ENCODE assay signal across 29 cellular contexts in the genomic region with DNA sequence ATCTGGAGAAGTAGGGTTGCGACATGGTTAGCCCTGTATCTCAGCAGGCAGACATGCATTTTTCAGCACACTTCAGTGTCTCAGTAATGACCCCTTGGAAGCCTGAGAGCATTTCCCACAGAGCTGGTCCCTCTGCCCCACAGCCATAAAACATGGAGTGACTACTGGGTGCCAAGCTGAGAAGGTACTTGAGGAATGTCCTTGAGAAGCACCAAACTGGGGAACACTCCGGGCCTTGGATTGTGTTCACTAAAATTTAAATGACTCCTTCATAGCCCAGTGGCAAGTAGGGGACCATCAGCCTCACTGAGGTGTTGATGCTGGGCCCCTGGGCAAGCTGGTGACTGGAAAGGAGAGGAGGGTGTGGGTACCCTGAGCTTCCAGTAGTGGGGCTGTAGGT. TPM values are rescaled to one million over a fixed set of nuclear protein-coding genes. Genes with fewer than 3 reads are reported as not detected.
"Had no signal": no experiment of that assay in that cellular context is flagged by ENCODE, and none has a peak within 500 bp of the region (broad histone marks: within the 10 kb centered on the region; RNA-seq: fewer than 3 reads in every experiment).

No MANE protein-coding gene starts in this region.

- H3K27ac ChIP-seq: lower lobe of right lung, neural progenitor cell, ovary, right atrium auricular region, right lobe of liver, tibial nerve, upper lobe of left lung had no signal

- DNase-seq: hypothalamus; kidney glomerular epithelial cell; left cardiac atrium; left ventricle myocardium superior; lower lobe of right lung; mammary epithelial cell; mesendoderm; naive B cell; natural killer cell; nephron progenitor cell; ovary; right lobe of liver; stimulated activated CD4-positive, alpha-beta T cell treated with anti-CD3 and anti-CD28 coated beads, Interleukin-1b, Interleukin-23, amount 100 ng/mL, for 48 hours; stimulated activated CD4-positive, alpha-beta T cell treated with anti-CD3 and anti-CD28 coated beads, Interleukin-2, amount 100 ng/mL, for 48 hours; stimulated activated CD4-positive, alpha-beta T cell treated with anti-CD3 and anti-CD28 coated beads, Interleukin-4, amount 100 ng/mL, for 4 hours; stimulated activated CD8-positive, alpha-beta memory T cell treated with anti-CD3 and anti-CD28 coated beads, Interleukin-4, amount 100 ng/mL, for 48 hours; stimulated activated naive CD4-positive, alpha-beta T cell treated with Interleukin-2 at 50 U/mL for 16 hours; stimulated activated naive CD8-positive, alpha-beta T cell treated with anti-CD3 and anti-CD28 coated beads, Interleukin-15, amount 100 ng/mL, for 72 hours; substantia nigra; upper lobe of left lung had no signal

- H3K4me3 ChIP-seq: lower lobe of right lung, neural progenitor cell, ovary, right atrium auricular region, right lobe of liver, smooth muscle cell, tibial nerve, upper lobe of left lung had no signal

- H3K27me3 ChIP-seq: neural progenitor cell, ovary, right atrium auricular region, right lobe of liver, tibial nerve, upper lobe of left lung had no signal

- H3K4me1 ChIP-seq: lower lobe of right lung, neural progenitor cell, right atrium auricular region, tibial nerve had no signal

- H3K36me3 Mint-ChIP-seq: mesothelial cell of epicardium; naive B cell; natural killer cell; stimulated activated memory B cell treated with anti-CD40 and anti-IgM and Interleukin-4, amounts not matched to agents 10 μg/mL and 1 μg/mL and 100 μg/mL, for 72 hours had no signal

- H3K27ac Mint-ChIP-seq: mesothelial cell of epicardium; naive B cell; natural killer cell; nephron progenitor cell; neural progenitor cell; progenitor cell of endocrine pancreas; stimulated activated memory B cell treated with anti-CD40 and anti-IgM and Interleukin-4, amounts not matched to agents 10 μg/mL and 1 μg/mL and 100 μg/mL, for 72 hours; stimulated activated naive CD8-positive, alpha-beta T cell treated with anti-CD3 and anti-CD28 coated beads, Interleukin-15, amount 100 ng/mL, for 72 hours had no signal

- H3K36me3 ChIP-seq: lower lobe of right lung, neural progenitor cell, ovary, right atrium auricular region, right lobe of liver, tibial nerve, upper lobe of left lung had no signal

- H3K9me3 ChIP-seq: lower lobe of right lung, ovary, right lobe of liver, upper lobe of left lung had no signal

- H3K4me1 Mint-ChIP-seq: mesothelial cell of epicardium; natural killer cell; stimulated activated naive CD8-positive, alpha-beta T cell treated with anti-CD3 and anti-CD28 coated beads, Interleukin-15, amount 100 ng/mL, for 72 hours had no signal

- H3K9me3 Mint-ChIP-seq: natural killer cell; stimulated activated memory B cell treated with anti-CD40 and anti-IgM and Interleukin-4, amounts not matched to agents 10 μg/mL and 1 μg/mL and 100 μg/mL, for 72 hours had no signal

- H3K4me3 Mint-ChIP-seq: mesothelial cell of epicardium; naive B cell; natural killer cell; nephron progenitor cell; neural progenitor cell; stimulated activated memory B cell treated with anti-CD40 and anti-IgM and Interleukin-4, amounts not matched to agents 10 μg/mL and 1 μg/mL and 100 μg/mL, for 72 hours; stimulated activated naive CD8-positive, alpha-beta T cell treated with anti-CD3 and anti-CD28 coated beads, Interleukin-15, amount 100 ng/mL, for 72 hours had no signal

- H3K27me3 Mint-ChIP-seq: naive B cell had no signal

RNA-seq across cellular contexts. Expression of gene KCNJ6, which starts 54.7 kb away (rescaled TPM):
- total RNA-seq: left cardiac atrium, left lobe of liver, left ventricle myocardium superior, mammary epithelial cell, natural killer cell, omental fat pad, ovary, right atrium auricular region, tibial nerve had no signal
